11 cellular contexts compared by ENCODE assay signal in the genomic region with DNA sequence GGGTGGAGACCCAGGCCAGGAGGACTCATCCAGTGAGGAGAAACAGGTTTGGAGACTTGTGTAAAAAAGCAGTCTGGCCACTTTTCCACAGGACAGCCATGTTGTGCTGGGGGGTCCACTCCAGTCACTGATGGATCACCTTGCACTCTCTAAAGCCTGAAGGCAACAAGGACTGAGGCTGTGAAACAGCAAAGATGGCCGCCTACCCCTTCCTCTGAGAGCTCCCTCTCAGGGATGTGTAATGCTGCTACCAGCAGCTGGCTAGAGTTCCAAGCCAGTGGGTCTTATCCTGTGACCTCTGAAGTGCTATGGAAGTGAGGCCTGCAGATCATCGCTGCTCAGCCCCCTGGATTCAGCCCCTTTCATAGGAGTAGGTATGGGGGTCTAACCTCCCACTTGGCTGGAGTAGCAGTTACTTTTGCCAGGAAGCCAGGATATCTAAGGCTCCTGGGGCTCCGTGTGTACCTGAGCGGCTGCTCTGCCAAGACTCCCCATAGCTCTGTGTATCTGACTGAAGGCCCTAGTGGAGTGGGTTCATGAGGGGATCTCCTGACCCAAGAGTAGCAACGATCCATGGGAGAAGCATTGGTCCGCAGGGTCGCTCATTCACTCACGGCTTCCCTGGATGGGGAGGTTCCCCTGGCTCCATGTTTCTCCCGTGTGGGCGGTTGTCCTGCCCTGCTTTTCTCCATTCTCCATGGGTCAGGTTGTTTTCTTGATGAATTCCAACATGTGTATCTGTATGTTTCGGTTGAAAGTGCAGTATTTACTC.
A peak's percentile ranks its signal among the peaks of the same experiment; 100 is the strongest.
DNase-seq lines count a peak whose midpoint lies in the region; TF ChIP-seq lines count a peak whose summit lies in the region.
"Had no signal": no experiment of that assay in that cellular context is flagged by ENCODE, and none has a peak within 500 bp of the region (broad histone marks: within the 10 kb centered on the region; RNA-seq: fewer than 3 reads in every experiment).

No MANE protein-coding gene starts in this region.

- peaks cover 2% of the 10 kb centered on the region for H3K79me1 ChIP-seq in neuronal stem cell (ENCODE audit: low read depth, low read length)

- H2BK12ac ChIP-seq in neuronal stem cell (ENCODE audit: low read length) = no peak overlapping the region

- H3K27ac Mint-ChIP-seq in Calu3 (ENCODE audit: unreplicated experiment) (peak overlapping the region; percentile 95), osteocyte (ENCODE audit: unreplicated experiment) (no peak overlapping the region)
- no peak overlapping the region for H3K27ac Mint-ChIP-seq in activated naive CD4-positive, alpha-beta T cell treated with anti-CD3 and anti-CD28 coated beads, Interleukin-2, amount 10 ng/mL, durations not matched to agents 7 days and 5 days

- H3K4me2 ChIP-seq in neuronal stem cell (ENCODE audit: insufficient read depth, low read length, poor library complexity, severe bottlenecking) = no peak overlapping the region

- no peak overlapping the region for H2BK15ac ChIP-seq in neuronal stem cell (ENCODE audit: low read length)

- H3K9me3 ChIP-seq in KOPT-K1 (ENCODE audit: insufficient read depth, low read length, poor library complexity, severe bottlenecking) = peaks cover 28% of the 10 kb centered on the region
- H3K9me3 ChIP-seq in neuronal stem cell (replicated peaks in 1 of 2; ENCODE audit: control insufficient read depth in 2 of 2, insufficient read depth in 1 of 2, low read depth in 1 of 2, low read length in 2 of 2) = peaks cover 0 to 3% of the 10 kb centered on the region in 2 donors
- H3K9me3 ChIP-seq: gastrocnemius medialis, testis had no signal

- no peak overlapping the region for H3K18ac ChIP-seq in neuronal stem cell (ENCODE audit: low read length)

- H3K14ac ChIP-seq in neuronal stem cell (ENCODE audit: low read length) = no peak overlapping the region

- peak overlapping the region; percentile 48 for H4K8ac ChIP-seq in neuronal stem cell (ENCODE audit: low read depth, low read length)

- no TSS peak for BruUV-seq in Calu3 (replicated peaks; lab: Mats Ljungman, UMichigan)

- H3K36me3 Mint-ChIP-seq in Calu3 (ENCODE audit: insufficient read depth, unreplicated experiment) (peaks cover 26% of the 10 kb centered on the region), osteocyte (ENCODE audit: unreplicated experiment) (no peaks in the 10 kb centered on the region)
- H3K36me3 Mint-ChIP-seq in activated naive CD4-positive, alpha-beta T cell treated with anti-CD3 and anti-CD28 coated beads, Interleukin-2, amount 10 ng/mL, durations not matched to agents 7 days and 5 days = peaks cover 28% of the 10 kb centered on the region

- no peak overlapping the region for H2BK5ac ChIP-seq in neuronal stem cell (ENCODE audit: low read length)

- H3K27me3 ChIP-seq in neuronal stem cell (ENCODE audit: control insufficient read depth in 3 of 3, insufficient read depth in 3 of 3, low read depth in 1 of 3, low read length in 3 of 3) = peaks cover 0 to 10% (median 0%) of the 10 kb centered on the region in 3 experiments
- H3K27me3 ChIP-seq: gastrocnemius medialis, testis had no signal

- H3K9ac ChIP-seq in neuronal stem cell (ENCODE audit: low read depth, low read length, poor library complexity) = no peak overlapping the region

- WGBS in neuronal stem cell (ENCODE audit: extremely low coverage in 2 of 2, insufficient read length in 2 of 2, insufficient replicate concordance in 1 of 2), 2 donors = no CpG with 5 or more reads among the region's 11 CpGs

- H3K23ac ChIP-seq in neuronal stem cell (ENCODE audit: low read depth, low read length, poor library complexity) = no peak overlapping the region

- H2AK5ac ChIP-seq in neuronal stem cell (ENCODE audit: low read depth, low read length) = no peak overlapping the region

- H3K4me3 Mint-ChIP-seq in Calu3 (ENCODE audit: low read depth, unreplicated experiment) = no peak overlapping the region
- H3K4me3 Mint-ChIP-seq in activated naive CD4-positive, alpha-beta T cell treated with anti-CD3 and anti-CD28 coated beads, Interleukin-2, amount 10 ng/mL, durations not matched to agents 7 days and 5 days = no peak overlapping the region
- H3K4me3 Mint-ChIP-seq in osteocyte (ENCODE audit: unreplicated experiment) = no peak overlapping the region

- H3K27ac ChIP-seq in KOPT-K1 (ENCODE audit: low read depth, low read length, poor library complexity, severe bottlenecking) (peak overlapping the region; percentile 96), neuronal stem cell (replicated peaks; ENCODE audit: low read length) (no peak overlapping the region)
- H3K27ac ChIP-seq: testis had no signal

- no peaks in the 10 kb centered on the region for H3K27me3 Mint-ChIP-seq in Calu3 (ENCODE audit: unreplicated experiment)
- H3K27me3 Mint-ChIP-seq in activated naive CD4-positive, alpha-beta T cell treated with anti-CD3 and anti-CD28 coated beads, Interleukin-2, amount 10 ng/mL, durations not matched to agents 7 days and 5 days = peaks cover 4% of the 10 kb centered on the region
- H3K27me3 Mint-ChIP-seq in osteocyte (ENCODE audit: unreplicated experiment) = peaks cover 6% of the 10 kb centered on the region

- H2BK120ac ChIP-seq in neuronal stem cell (ENCODE audit: low read depth, low read length) = no peak overlapping the region

- H3K4me1 Mint-ChIP-seq in Calu3 (ENCODE audit: low read depth, unreplicated experiment) (peaks cover 58% of the 10 kb centered on the region), osteocyte (ENCODE audit: unreplicated experiment) (peaks cover 5% of the 10 kb centered on the region)
- peaks cover 74% of the 10 kb centered on the region for H3K4me1 Mint-ChIP-seq in activated naive CD4-positive, alpha-beta T cell treated with anti-CD3 and anti-CD28 coated beads, Interleukin-2, amount 10 ng/mL, durations not matched to agents 7 days and 5 days

- TF ChIP-seq CTCF in Calu3 (IDR thresholded peaks at IDR 0.05; ENCODE audit: unreplicated experiment) (no peak), osteocyte (IDR thresholded peaks at IDR 0.05) (no peak)

- no peak overlapping the region for H2AFZ ChIP-seq in neuronal stem cell (ENCODE audit: low read length)

- H3K4me1 ChIP-seq in neuronal stem cell (ENCODE audit: control insufficient read depth in 2 of 2, insufficient read depth in 1 of 2, low read depth in 1 of 2, low read length in 2 of 2) = no peaks in the 10 kb centered on the region

- no peak overlapping the region for H4K91ac ChIP-seq in neuronal stem cell (ENCODE audit: low read depth, low read length, poor library complexity)

- H3K4me3 ChIP-seq in neuronal stem cell (ENCODE audit: low read length in 2 of 2) = no peak overlapping the region
- H3K4me3 ChIP-seq: gastrocnemius medialis, testis had no signal

- CTCF ChIA-PET in Calu3 (lab: Charles Lee) = interaction anchor here (0.7 kb wide), 2 partner anchors 486 to 989 kb away, joined by 3 to 4 read pairs; no protein-coding TSS in a partner anchor
- CTCF ChIA-PET in activated naive CD4-positive, alpha-beta T cell treated with anti-CD3 and anti-CD28 coated beads, Interleukin-2, amount 10 ng/mL, durations not matched to agents 7 days and 5 days (lab: Charles Lee) = interaction anchor here (0.8 to 11.8 kb wide), 8 partner anchors 10 to 84 kb away, joined by 3 to 180 read pairs (median 14); a partner anchor contains a TSS

- DNase-seq in Calu3 = no peak
- peak; percentile 47 for DNase-seq in activated naive CD4-positive, alpha-beta T cell treated with anti-CD3 and anti-CD28 coated beads, Interleukin-2, amount 10 ng/mL, durations not matched to agents 7 days and 5 days
- no peak for DNase-seq in neuronal stem cell (ENCODE audit: low spot score)
- DNase-seq in SW 1271 (lab: John Stamatoyannopoulos, UW) = no peak
- DNase-seq in osteocyte (ENCODE audit: extremely low spot score, unreplicated experiment) = no peak
- DNase-seq in NCI-H128 (lab: John Stamatoyannopoulos, UW; ENCODE audit: unreplicated experiment) = no peak
- DNase-seq: gastrocnemius medialis, NCI-H187 treated with DMSO at 0.1 percent for 48 hours, NCI-H82, testis had no signal

- H3K4ac ChIP-seq in neuronal stem cell (ENCODE audit: low read length) = no peak overlapping the region

- peaks cover 8% of the 10 kb centered on the region for H3K9me3 Mint-ChIP-seq in Calu3 (ENCODE audit: low read depth, unreplicated experiment)
- peaks cover 25% of the 10 kb centered on the region for H3K9me3 Mint-ChIP-seq in activated naive CD4-positive, alpha-beta T cell treated with anti-CD3 and anti-CD28 coated beads, Interleukin-2, amount 10 ng/mL, durations not matched to agents 7 days and 5 days
- H3K9me3 Mint-ChIP-seq in osteocyte (ENCODE audit: unreplicated experiment) = no peaks in the 10 kb centered on the region

- peaks cover 6% of the 10 kb centered on the region; the same call in 1 of the 2 replicates for H3K36me3 ChIP-seq in KOPT-K1 (ENCODE audit: insufficient read depth, low read length)
- no peaks in the 10 kb centered on the region for H3K36me3 ChIP-seq in neuronal stem cell (replicated peaks in 1 of 2; ENCODE audit: control insufficient read depth in 2 of 2, insufficient read depth in 2 of 2, low read length in 2 of 2)
- H3K36me3 ChIP-seq: gastrocnemius medialis had no signal

- intact Hi-C loops in Calu3 (cut with micrococcal nuclease; ENCODE audit: unreplicated experiment) = no loop called here
